11 cellular contexts compared by ENCODE assay signal in the genomic region with DNA sequence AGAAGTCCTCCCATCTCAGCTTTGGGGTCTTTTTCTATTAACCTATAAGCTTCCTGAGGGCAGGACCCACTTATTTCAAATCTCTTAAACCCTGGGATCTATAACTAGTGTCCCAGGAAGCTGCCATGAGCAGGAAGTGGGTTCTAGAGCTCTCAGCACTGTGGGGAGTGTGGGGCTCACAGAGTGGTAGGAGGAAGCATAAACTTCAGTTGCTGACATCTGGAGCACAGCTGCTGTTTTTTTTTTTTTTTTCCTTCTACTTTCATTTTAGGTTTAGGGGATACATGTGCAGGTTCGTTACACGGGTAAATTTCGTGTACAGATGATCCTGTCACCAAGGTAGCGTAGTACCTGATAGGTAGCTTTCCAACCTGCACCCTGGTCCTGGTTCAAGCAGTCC. TPM values are rescaled to one million over a fixed set of nuclear protein-coding genes. Genes with fewer than 3 reads are reported as not detected.
DNase-seq lines count a peak whose midpoint lies in the region; ATAC-seq and TF ChIP-seq lines count a peak whose summit lies in the region.
"Had no signal": no experiment of that assay in that cellular context is flagged by ENCODE, and none has a peak within 500 bp of the region (broad histone marks: within the 10 kb centered on the region; RNA-seq: fewer than 3 reads in every experiment).

No MANE protein-coding gene starts in this region.

- H3K4me3 ChIP-seq in Loucy (ENCODE audit: low read length, poor library complexity, severe bottlenecking), result no peak overlapping the region
- H3K4me3 ChIP-seq in tibial artery, result no peak overlapping the region
- H3K4me3 ChIP-seq in vagina, result no peak overlapping the region

- H3K27me3 ChIP-seq in Loucy (ENCODE audit: insufficient read depth, low read length, poor library complexity, severe bottlenecking), result no peaks in the 10 kb centered on the region
- H3K27me3 ChIP-seq in tibial artery, result no peaks in the 10 kb centered on the region
- H3K27me3 ChIP-seq in vagina, result no peaks in the 10 kb centered on the region

- H3K4me1 ChIP-seq in Loucy (ENCODE audit: insufficient read depth, low read length, poor library complexity, severe bottlenecking), result peaks cover 15% of the 10 kb centered on the region
- H3K4me1 ChIP-seq in tibial artery, result peaks cover 0 to 12% (median 4%) of the 10 kb centered on the region in 4 donors
- no peaks in the 10 kb centered on the region for H3K4me1 ChIP-seq in vagina

- H3K36me3 ChIP-seq in Loucy (ENCODE audit: insufficient read depth, low read length) (peaks cover 28% of the 10 kb centered on the region; the same call in 1 of the 2 replicates), tibial artery (no peaks in the 10 kb centered on the region), vagina (no peaks in the 10 kb centered on the region)

- TF ChIP-seq POLR2A in vagina (IDR thresholded peaks at IDR 0.05), result no peak

- H4K20me1 ChIP-seq in Loucy (ENCODE audit: insufficient read depth, low read length, poor library complexity, severe bottlenecking), result peaks cover 9% of the 10 kb centered on the region

- peak; percentile 6 for DNase-seq in EH (ENCODE audit: low read depth)
- DNase-seq in left lobe of liver (ENCODE audit: low spot score), result no peak
- no peak for DNase-seq in substantia nigra (lab: John Stamatoyannopoulos, UW)
- no peak for DNase-seq in tibial artery
- no peak for DNase-seq in vagina (ENCODE audit: extremely low spot score in 2 of 2)
- DNase-seq: activated CD4-positive, alpha-beta memory T cell treated with anti-CD3 and anti-CD28 coated beads for 36 hours; mammary epithelial cell; NCI-H1105 treated with DMSO at 0.1 percent for 48 hours had no signal

- no peak overlapping the region for H3K9ac ChIP-seq in Loucy (ENCODE audit: low read depth, low read length, poor library complexity, severe bottlenecking)

- H3K9me2 ChIP-seq in Loucy (replicated peaks; ENCODE audit: low read depth, low read length), result no peaks in the 10 kb centered on the region

- TF ChIP-seq CTCF in Loucy (conservative IDR thresholded peaks at IDR 0.05; ENCODE audit: low read length) (no peak), tibial artery (IDR thresholded peaks at IDR 0.05) (no peak), vagina (IDR thresholded peaks at IDR 0.05) (no peak)

- peak overlapping the region; percentile 34 for H3K4me2 ChIP-seq in Loucy (ENCODE audit: low read depth, low read length, poor library complexity, severe bottlenecking)

- H3K27ac ChIP-seq in substantia nigra (ENCODE audit: low read depth, low read length, poor library complexity, severe bottlenecking) (no peak overlapping the region), tibial artery (no peak overlapping the region), vagina (no peak overlapping the region)

- peak; percentile 48 for ATAC-seq in GM19035 (IDR thresholded peaks at IDR 0.05; ENCODE audit: unreplicated experiment)
- ATAC-seq in HG02870 (IDR thresholded peaks at IDR 0.05; ENCODE audit: unreplicated experiment), result peak; percentile 60
- ATAC-seq in left lobe of liver, result no peak

- peaks cover 100% of the 10 kb centered on the region for H3K79me2 ChIP-seq in Loucy (ENCODE audit: insufficient read depth, low read length)

- H2AFZ ChIP-seq in Loucy (ENCODE audit: low read length), result no peak overlapping the region

- no peaks in the 10 kb centered on the region for H3F3A ChIP-seq in Loucy (ENCODE audit: low read depth)

- H3K9me3 ChIP-seq in Loucy (ENCODE audit: insufficient read depth, low read depth, low read length), result no peaks in the 10 kb centered on the region
- no peaks in the 10 kb centered on the region for H3K9me3 ChIP-seq in tibial artery
- H3K9me3 ChIP-seq in vagina, result no peaks in the 10 kb centered on the region

- intact Hi-C loops in tibial artery (cut with DNase I; ENCODE audit: low total_unique reads) (no loop called here), vagina (cut with DNase I) (loop anchor here (5.0 to 10.0 kb wide), 2 partner anchors 63 to 145 kb away; partner anchors contain the start of gene AK4)

RNA-seq across cellular contexts. Expression of gene AK4, which starts 59.3 kb away (rescaled TPM):
- total RNA-seq in left lobe of liver (153 TPM), vagina (22.1 TPM)
